8 cellular contexts compared by ENCODE assay signal in the genomic region with DNA sequence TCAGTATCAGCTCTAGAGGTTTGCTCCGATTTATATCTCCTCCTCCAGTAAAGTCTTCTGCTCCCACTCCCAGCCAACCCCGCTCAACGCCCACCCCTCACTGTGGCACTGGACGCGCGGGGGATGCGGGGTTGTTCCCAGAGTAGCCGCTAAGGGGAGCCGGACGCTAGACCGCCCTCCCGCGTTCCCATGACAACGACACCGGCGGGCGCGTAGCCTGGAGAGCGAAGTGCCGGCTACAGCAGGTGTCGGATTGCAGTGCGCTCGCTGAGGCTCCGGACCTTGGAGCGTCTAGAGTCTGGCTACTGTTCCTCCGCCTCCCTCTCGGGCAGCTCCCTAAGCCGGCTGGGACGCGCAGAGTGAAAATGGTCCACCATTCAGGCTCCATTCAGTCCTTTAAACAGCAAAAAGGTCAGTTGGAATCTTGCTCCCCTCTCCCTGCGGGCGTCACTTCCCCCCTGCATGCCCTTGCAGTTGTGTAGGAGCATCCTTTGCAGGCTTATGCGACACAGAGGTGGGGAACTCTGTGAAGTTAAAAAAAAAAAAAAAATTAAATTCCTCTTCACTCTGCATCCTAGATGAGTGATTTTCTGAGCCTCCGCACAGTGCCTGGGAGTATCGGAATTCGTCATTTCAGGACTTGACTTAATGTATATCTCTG. TPM values are rescaled to one million over a fixed set of nuclear protein-coding genes. Genes with fewer than 3 reads are reported as not detected.
DNase-seq lines count a peak whose midpoint lies in the region; ATAC-seq, FAIRE-seq and TF ChIP-seq lines count a peak whose summit lies in the region.

A gene (plus strand): TSS at position 220 of the 661 bp plus-strand sequence. CDS start 146 bp downstream, at position 366.

- peak; percentile 78 for DNase-seq in EL
- DNase-seq in NCI-H82 treated with DMSO at 0.1 percent for 48 hours (lab: John Stamatoyannopoulos, UW; ENCODE audit: unreplicated experiment), result peak; percentile 64
- DNase-seq in colonic mucosa, result peak; percentile 31
- DNase-seq in HepG2 (ENCODE audit: low spot score), result peak; percentile 67
- DNase-seq in thyroid gland, result peak; percentile 88 to 89
- DNase-seq in activated CD8-positive, alpha-beta memory T cell treated with anti-CD3 and anti-CD28 coated beads, Interleukin-2, amount 50 U/mL, for 4 hours, result no peak

- TF ChIP-seq EP300 in HepG2 (IDR thresholded peaks at IDR 0.05; ENCODE audit: low read depth in 2 of 2, low read length in 2 of 2) (no peak), HepG2 (CRISPR knock-in tag; IDR thresholded peaks at IDR 0.05; ENCODE audit: borderline replicate concordance) (no peak)

- no peaks in the 10 kb centered on the region for H3K36me3 ChIP-seq in colonic mucosa
- H3K36me3 ChIP-seq in HepG2 (replicated peaks in 1 of 2; ENCODE audit: control insufficient read depth in 1 of 2, insufficient read depth in 2 of 2, low read length in 2 of 2), result no peaks in the 10 kb centered on the region
- no peaks in the 10 kb centered on the region for H3K36me3 ChIP-seq in thyroid gland

- CTCF ChIA-PET in HepG2 (lab: Yijun Ruan, JAX; ENCODE audit: low intra/inter-chr PET ratio, low total read pairs), result interaction anchor here (1.4 kb wide), 1 partner anchor 318 kb away, joined by 7 read pairs; no protein-coding TSS in a partner anchor

- H3K79me2 ChIP-seq in HepG2 (ENCODE audit: insufficient read depth, low read length), result no peaks in the 10 kb centered on the region

- POLR2A ChIA-PET in HepG2 (lab: Yijun Ruan, JAX), result no interaction called here

- ATAC-seq in GM19468 (IDR thresholded peaks at IDR 0.05; ENCODE audit: extremely low read depth, unreplicated experiment) (peak; percentile 85), HG03520 (IDR thresholded peaks at IDR 0.05; ENCODE audit: unreplicated experiment) (peak; percentile 97), HepG2 (peak; percentile 100)

- H4K20me1 ChIP-seq in HepG2 (ENCODE audit: insufficient read depth, low read length), result no peaks in the 10 kb centered on the region

- no peak for FAIRE-seq in HepG2 (lab: Jason Lieb, UNC)

- H2AFZ ChIP-seq in HepG2 (ENCODE audit: low read length), result no peak within 1 kb of the TSS

- TF ChIP-seq POLR2A in HepG2 (IDR thresholded peaks at IDR 0.05; ENCODE audit: insufficient read depth in 1 of 2, low read depth in 2 of 2, low read length in 2 of 2), result no peak
- no peak for TF ChIP-seq POLR2A in thyroid gland (IDR thresholded peaks at IDR 0.05)

- no TSS peak for BruUV-seq in HepG2 (replicated peaks; lab: Mats Ljungman, UMichigan)

- H3K4me2 ChIP-seq in HepG2 (ENCODE audit: low read depth, low read length), result peak within 1 kb of the TSS; percentile 35

- TF ChIP-seq RAD21 in HepG2 (CRISPR knock-in tag; IDR thresholded peaks at IDR 0.05), result peak; percentile 62

- intact Hi-C loops in colonic mucosa (cut with DNase I) (no loop called here), HepG2 (cut with micrococcal nuclease; ENCODE audit: unreplicated experiment) (no loop called here), thyroid gland (cut with DNase I) (no loop called here)

- H3K27me3 ChIP-seq in colonic mucosa (peaks cover 4% of the 10 kb centered on the region), HepG2 (ENCODE audit: control insufficient read depth in 1 of 2, insufficient read depth in 2 of 2, low read length in 2 of 2) (no peaks in the 10 kb centered on the region; a peak in 1 of 5 replicates), thyroid gland (no peaks in the 10 kb centered on the region)

- no peak within 1 kb of the TSS for H3K9ac ChIP-seq in colonic mucosa (ENCODE audit: low read depth in 2 of 2, low read length in 2 of 2)
- H3K9ac ChIP-seq in HepG2 (ENCODE audit: insufficient read depth, low read depth, low read length), result no peak within 1 kb of the TSS

- TF ChIP-seq CTCF in colonic mucosa (IDR thresholded peaks at IDR 0.05) (peak; percentile 12), HepG2 (CRISPR knock-in tag; IDR thresholded peaks at IDR 0.05) (peak; percentile 83), thyroid gland (IDR thresholded peaks at IDR 0.05) (peak in 5 of 6 experiments; percentile 12 to 73 (median 68))

- H3K4me1 ChIP-seq in colonic mucosa (no peaks in the 10 kb centered on the region), HepG2 (ENCODE audit: insufficient read depth, low read length) (no peaks in the 10 kb centered on the region), thyroid gland (peaks cover 0 to 4% of the 10 kb centered on the region in 2 donors)

- H3K27ac ChIP-seq in colonic mucosa (no peak within 1 kb of the TSS), HepG2 (ENCODE audit: extremely low read length, insufficient read depth, low read length) (no peak within 1 kb of the TSS), thyroid gland (no peak within 1 kb of the TSS)

- 27% methylated on average over 15 of the region's 36 CpGs for WGBS in HepG2 (ENCODE audit: low lambda C conversion rate)
- WGBS in thyroid gland, 2 donors, result 3 to 9% methylated on average over 11 to 31 of the region's 36 CpGs

- in situ Hi-C loops in HepG2 (cut with HindIII; ENCODE audit: extremely low pct_ligation_motif_present, low pct_unique_long_range_greater_than_20kb), result no loop called here

- no peaks in the 10 kb centered on the region for H3K9me3 ChIP-seq in colonic mucosa
- H3K9me3 ChIP-seq in HepG2 (ENCODE audit: low read length), result no peaks in the 10 kb centered on the region
- H3K9me3 ChIP-seq in thyroid gland, result no peaks in the 10 kb centered on the region

- H3K4me3 ChIP-seq in colonic mucosa, result no peak within 1 kb of the TSS
- H3K4me3 ChIP-seq in HepG2 (replicated peaks in 1 of 3; ENCODE audit: insufficient read depth in 1 of 3, low read depth in 2 of 3, low read length in 3 of 3), result no peak within 1 kb of the TSS
- no peak within 1 kb of the TSS for H3K4me3 ChIP-seq in thyroid gland (replicated peaks in 1 of 3)

TF ChIP-seq in HepG2, 621 proteins besides CTCF, POLR2A, EP300 and RAD21 (continues in another document):
- TF ChIP-seq ZNF550 (CRISPR knock-in tag; IDR thresholded peaks at IDR 0.05; ENCODE audit: borderline replicate concordance) (no peak), REPIN1 (CRISPR knock-in tag; IDR thresholded peaks at IDR 0.05; ENCODE audit: borderline replicate concordance, low read depth) (peak; percentile 70; the same call in 1 of the 2 replicates), SMC3 (IDR thresholded peaks at IDR 0.05; ENCODE audit: low read length) (peak; percentile 9; the same call in 1 of the 2 replicates), ZNF235 (CRISPR knock-in tag; IDR thresholded peaks at IDR 0.05; ENCODE audit: borderline replicate concordance) (no peak), ZSCAN25 (CRISPR knock-in tag; IDR thresholded peaks at IDR 0.05) (0 out of 2 replicates have a peak, but pooled peaks have one; percentile 16), KDM1A (CRISPR knock-in tag; IDR thresholded peaks at IDR 0.05) (no peak), ERF (CRISPR knock-in tag; IDR thresholded peaks at IDR 0.05) (no peak), KDM6A (CRISPR knock-in tag; IDR thresholded peaks at IDR 0.05; ENCODE audit: low read depth) (no peak), ZNF720 (CRISPR knock-in tag; IDR thresholded peaks at IDR 0.05) (no peak), FOXC1 (CRISPR knock-in tag; IDR thresholded peaks at IDR 0.05; ENCODE audit: borderline replicate concordance) (0 out of 2 replicates have a peak, but pooled peaks have one; percentile 27), TBX2 (CRISPR knock-in tag; IDR thresholded peaks at IDR 0.05; ENCODE audit: borderline replicate concordance) (peak; percentile 28; the same call in 1 of the 2 replicates), ZNF441 (CRISPR knock-in tag; IDR thresholded peaks at IDR 0.05; ENCODE audit: borderline replicate concordance) (peak; percentile 98), HNRNPLL (IDR thresholded peaks at IDR 0.05; ENCODE audit: low read depth, low read length, poor library complexity, severe bottlenecking) (peak; percentile 83), ZFP36L1 (CRISPR knock-in tag; IDR thresholded peaks at IDR 0.05) (no peak), TEAD2 (CRISPR knock-in tag; IDR thresholded peaks at IDR 0.05) (no peak)
- TF ChIP-seq, protein P1, sequence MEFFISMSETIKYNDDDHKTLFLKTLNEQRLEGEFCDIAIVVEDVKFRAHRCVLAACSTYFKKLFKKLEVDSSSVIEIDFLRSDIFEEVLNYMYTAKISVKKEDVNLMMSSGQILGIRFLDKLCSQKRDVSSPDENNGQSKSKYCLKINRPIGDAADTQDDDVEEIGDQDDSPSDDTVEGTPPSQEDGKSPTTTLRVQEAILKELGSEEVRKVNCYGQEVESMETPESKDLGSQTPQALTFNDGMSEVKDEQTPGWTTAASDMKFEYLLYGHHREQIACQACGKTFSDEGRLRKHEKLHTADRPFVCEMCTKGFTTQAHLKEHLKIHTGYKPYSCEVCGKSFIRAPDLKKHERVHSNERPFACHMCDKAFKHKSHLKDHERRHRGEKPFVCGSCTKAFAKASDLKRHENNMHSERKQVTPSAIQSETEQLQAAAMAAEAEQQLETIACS (CRISPR knock-in tag; IDR thresholded peaks at IDR 0.05), result 0 out of 2 replicates have a peak, but pooled peaks have one; percentile 44

RNA-seq across cellular contexts. Expression of the gene that starts here (rescaled TPM):
- total RNA-seq in colonic mucosa (under 1 TPM; 0.12 to 0.13 TPM), HepG2 (2016; rRNA removed; fragmentation: Illumina TruSeq; extraction: Trizol) (0.44 and 0.48 TPM in 2 replicates), thyroid gland (under 1 TPM; 0.13 to 0.63 (median 0.52) TPM)
- total RNA-seq in HepG2 (2016; cell fraction: cytosol; rRNA removed; fragmentation: Illumina TruSeq; extraction: Trizol; ENCODE audit: low read depth), result 0.10 TPM in 1 of 2 replicates, not detected in the other
- total RNA-seq in HepG2 (2016; cell fraction: insoluble cytoplasmic fraction; rRNA removed; fragmentation: Illumina TruSeq; extraction: Trizol), result 0.41 and 0.71 TPM in 2 replicates
- 0.21 and 0.22 TPM in 2 replicates for total RNA-seq in HepG2 (2016; cell fraction: membrane; rRNA removed; fragmentation: Illumina TruSeq; extraction: Trizol)
- total RNA-seq in HepG2 (2016; cell fraction: nucleus; rRNA removed; fragmentation: Illumina TruSeq; extraction: Trizol), result 0.56 and 0.63 TPM in 2 replicates
- polyA plus RNA-seq in HepG2 (2011; rRNA removed), result 0.17 and 0.18 TPM in 2 replicates
- 0.09 and 0.24 TPM in 2 replicates for polyA plus RNA-seq in HepG2 (2011; cell fraction: cytosol; rRNA removed)
- 0.08 and 0.12 TPM in 2 replicates for polyA plus RNA-seq in HepG2 (2011; cell fraction: nucleus; rRNA removed)
- polyA plus RNA-seq in HepG2 (2012), result 0.16 and 0.17 TPM in 2 replicates
- 0.03 TPM in 2 replicates for polyA plus RNA-seq in HepG2 (2016; cell fraction: cytosol; fragmentation: Illumina TruSeq; extraction: Trizol; ENCODE audit: low read depth)
- 0.32 and 0.35 TPM in 2 replicates for polyA plus RNA-seq in HepG2 (2016; cell fraction: insoluble cytoplasmic fraction; fragmentation: Illumina TruSeq; extraction: Trizol; ENCODE audit: low read depth)
- 0.07 and 0.09 TPM in 2 replicates for polyA plus RNA-seq in HepG2 (2016; cell fraction: membrane; fragmentation: Illumina TruSeq; extraction: Trizol; ENCODE audit: low read depth)
- polyA plus RNA-seq in HepG2 (2016; cell fraction: nucleus; fragmentation: Illumina TruSeq; extraction: Trizol; ENCODE audit: insufficient read depth, low read depth), result 0.41 and 0.47 TPM in 2 replicates
- polyA minus RNA-seq in HepG2 (2011; rRNA and poly(A)+ RNA removed; ENCODE audit: low replicate concordance), result 0.02 and 0.10 TPM in 2 replicates
- 0.35 and 0.40 TPM in 2 replicates for polyA minus RNA-seq in HepG2 (2011; cell fraction: cytosol; rRNA and poly(A)+ RNA removed)
- 0.26 and 0.37 TPM in 2 replicates for polyA minus RNA-seq in HepG2 (2011; cell fraction: nucleus; rRNA and poly(A)+ RNA removed)

Comparison
In these comparisons a context has a peak if more than half of its experiments do, and no peak if none do; other contexts are left out.
1. Peak in DNase-seq in colonic mucosa; RNA of the gene not detected or under 1 TPM.
2. Peak in DNase-seq, ATAC-seq and H3K4me2 ChIP-seq in HepG2; RNA of the gene not detected or under 1 TPM.
3. Peak in DNase-seq in thyroid gland; RNA of the gene not detected or under 1 TPM.
4. CTCF ChIP-seq: peak in every context shown above with its lines; median percentile 83 in HepG2; 68 in thyroid gland; 12 in colonic mucosa.